In the genomic region with DNA sequence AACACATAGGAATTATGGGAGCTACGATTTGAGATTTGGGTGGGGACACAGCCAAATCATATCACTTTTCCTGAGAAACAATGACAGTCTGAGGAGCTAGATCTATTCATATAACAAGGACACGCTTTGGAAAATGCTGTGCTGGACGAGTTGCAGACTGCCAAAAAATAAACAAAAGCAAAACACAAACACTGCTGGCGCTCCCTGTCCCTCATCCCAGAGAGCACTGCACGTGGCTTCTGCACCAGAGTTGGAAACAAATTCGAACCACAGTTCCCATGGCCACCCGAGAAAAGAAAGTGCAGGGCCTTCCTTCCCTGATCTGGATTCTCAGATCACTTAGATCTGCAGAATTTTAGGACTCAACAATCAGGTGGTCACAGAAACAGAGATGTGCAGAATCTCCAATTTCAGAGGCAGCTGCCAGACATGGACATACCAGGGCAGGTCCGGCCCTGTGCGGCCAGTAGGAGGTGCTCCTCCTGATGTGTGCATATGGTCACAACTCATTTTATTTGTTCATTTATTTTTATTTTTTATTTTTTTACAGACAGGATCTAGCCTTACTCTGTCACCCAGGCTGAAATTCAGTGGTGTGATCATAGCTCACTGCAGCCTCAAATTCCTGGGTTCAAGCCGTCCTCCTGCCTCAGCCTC, we compare ENCODE assay signal across 22 cellular contexts. TPM values are rescaled to one million over a fixed set of nuclear protein-coding genes. Genes with fewer than 3 reads are reported as not detected.
DNase-seq lines count a peak whose midpoint lies in the region; ATAC-seq, FAIRE-seq and TF ChIP-seq lines count a peak whose summit lies in the region.
"Had no signal": no experiment of that assay in that cellular context is flagged by ENCODE, and none has a peak within 500 bp of the region (broad histone marks: within the 10 kb centered on the region; RNA-seq: fewer than 3 reads in every experiment).

No MANE protein-coding gene starts in this region.

- H3K36me3 ChIP-seq in OCI-LY7 (ENCODE audit: insufficient read depth, low read length) (no peaks in the 10 kb centered on the region), osteoblast (ENCODE audit: insufficient read depth, low read length) (no peaks in the 10 kb centered on the region)
- H3K36me3 ChIP-seq: breast epithelium, sigmoid colon had no signal

- DNase-seq in OCI-LY7 (ENCODE audit: low spot score) (no peak), epithelial cell of proximal tubule (ENCODE audit: low read depth) (no peak), osteoblast (ENCODE audit: insufficient read length, low spot score, missing footprints) (no peak), GM19239 (ENCODE audit: insufficient read length, low spot score) (no peak), KG1 (lab: John Stamatoyannopoulos, UW) (no peak), coronary artery (ENCODE audit: low spot score) (no peak)
- DNase-seq: activated CD8-positive, alpha-beta memory T cell treated with anti-CD3 and anti-CD28 coated beads, Interleukin-2, amount 50 U/mL, for 48 hours; activated effector memory CD4-positive, alpha-beta T cell treated with anti-CD3 and anti-CD28 coated beads, Interleukin-2, amount 50 U/mL, for 16 hours; Calu3; EL; hippocampal formation; NCI-H1417 treated with DMSO at 0.1 percent for 48 hours; NK-92 treated with Interleukin-12 subunit alpha and Interleukin-12 subunit beta, amount 100 ng/mL, for 24 hours; sigmoid colon; stimulated activated CD4-positive, alpha-beta T cell treated with anti-CD3 and anti-CD28 coated beads, Interleukin-15, amount 100 ng/mL, for 24 hours; stimulated activated CD8-positive, alpha-beta memory T cell treated with anti-CD3 and anti-CD28 coated beads, Interleukin-4, amount 100 ng/mL, for 48 hours; T-helper 17 cell had no signal

- H3K4me3 ChIP-seq in OCI-LY7 (ENCODE audit: low read depth, low read length, poor library complexity, severe bottlenecking) (no peak overlapping the region), epithelial cell of proximal tubule (ENCODE audit: low read depth, low read length) (no peak overlapping the region), osteoblast (ENCODE audit: insufficient read depth, low read length) (no peak overlapping the region), coronary artery (no peak overlapping the region)
- H3K4me3 ChIP-seq: breast epithelium, sigmoid colon had no signal

- CTCF ChIA-PET in OCI-LY7 (lab: Charles Lee; ENCODE audit: unreplicated experiment) = no interaction called here

- no peak for ATAC-seq in esophagus mucosa
- ATAC-seq: T-helper 17 cell had no signal

- no peak overlapping the region for H3K27ac ChIP-seq in OCI-LY7 (ENCODE audit: low read depth, low read length, poor library complexity, severe bottlenecking)
- H3K27ac ChIP-seq in osteoblast (ENCODE audit: low read depth, low read length) = no peak overlapping the region
- H3K27ac ChIP-seq in coronary artery = no peak overlapping the region
- H3K27ac ChIP-seq: breast epithelium, C4-2B, parathyroid adenoma, sigmoid colon had no signal

- no peaks in the 10 kb centered on the region for H3K4me1 ChIP-seq in OCI-LY7 (ENCODE audit: insufficient read depth, low read length, poor library complexity, severe bottlenecking)
- H3K4me1 ChIP-seq in osteoblast (ENCODE audit: insufficient read depth, low read length) = peaks cover 3% of the 10 kb centered on the region
- H3K4me1 ChIP-seq: breast epithelium, parathyroid adenoma, sigmoid colon had no signal

- intact Hi-C loops in OCI-LY7 (cut with micrococcal nuclease; ENCODE audit: unreplicated experiment) = no loop called here

- H3K9me3 ChIP-seq in OCI-LY7 (ENCODE audit: low read length) (no peaks in the 10 kb centered on the region), osteoblast (ENCODE audit: low read depth, low read length) (no peaks in the 10 kb centered on the region)
- H3K9me3 ChIP-seq: breast epithelium, sigmoid colon had no signal

- H3K9me2 ChIP-seq in OCI-LY7 (ENCODE audit: insufficient read depth, low read length) = no peaks in the 10 kb centered on the region

- FAIRE-seq in GM19239 (lab: Jason Lieb, UNC) = no peak

- H4K20me1 ChIP-seq in OCI-LY7 (ENCODE audit: insufficient read depth, low read length) (no peaks in the 10 kb centered on the region), osteoblast (ENCODE audit: insufficient read depth, low read length) (no peaks in the 10 kb centered on the region)

- peaks cover 4% of the 10 kb centered on the region for H3K27me3 ChIP-seq in osteoblast (ENCODE audit: insufficient read depth, low read length)
- H3K27me3 ChIP-seq: breast epithelium, sigmoid colon had no signal

- TF ChIP-seq CTCF in GM12872 (IDR thresholded peaks at IDR 0.05; ENCODE audit: insufficient read depth, low read depth, low read length) (peak; percentile 22; the same call in 1 of the 3 replicates), OCI-LY7 (conservative IDR thresholded peaks at IDR 0.05; ENCODE audit: low read length) (peak; percentile 61), epithelial cell of proximal tubule (conservative IDR thresholded peaks at IDR 0.05; ENCODE audit: low read depth, low read length) (peak; percentile 34), osteoblast (IDR thresholded peaks at IDR 0.05; ENCODE audit: extremely low read depth, low read depth, low read length) (peak; percentile 16), coronary artery (IDR thresholded peaks at IDR 0.05) (no peak)

- POLR2A ChIA-PET in OCI-LY7 (lab: Charles Lee) = interaction anchor here (0.7 kb wide), 1 partner anchor 155 kb away, joined by 3 read pairs; no protein-coding TSS in a partner anchor

- no peaks in the 10 kb centered on the region for H3K79me2 ChIP-seq in OCI-LY7 (ENCODE audit: insufficient read depth, low read depth, low read length)
- no peaks in the 10 kb centered on the region for H3K79me2 ChIP-seq in osteoblast (ENCODE audit: insufficient read depth, low read length)
- H3K79me2 ChIP-seq: parathyroid adenoma had no signal

- H3K4me2 ChIP-seq in OCI-LY7 (ENCODE audit: low read length) (no peak overlapping the region), osteoblast (ENCODE audit: insufficient read depth, low read length) (no peak overlapping the region)

- no TSS peak for BruUV-seq in OCI-LY7 (replicated peaks; lab: Mats Ljungman, UMichigan)

- H2AFZ ChIP-seq in OCI-LY7 (ENCODE audit: low read length) (no peak overlapping the region), osteoblast (ENCODE audit: low read length) (no peak overlapping the region)
- H2AFZ ChIP-seq: parathyroid adenoma had no signal

RNA-seq across cellular contexts. Expression of gene ECHDC3, which starts 35.1 kb away (rescaled TPM):
- total RNA-seq in OCI-LY7 (2014; rRNA removed; shearing (Covaris generic)) = 0.26 TPM in 1 of 2 replicates, not detected in the other
- total RNA-seq in OCI-LY7 (2022) (not detected in 2 replicates), epithelial cell of proximal tubule (20.2 and 26.3 TPM in 2 replicates), osteoblast (0.36 and 13.8 TPM in 2 replicates), esophagus mucosa (17.8 TPM)
